In genomic region chr13:99730403-99730802, GRCh38 we compare ENCODE assay signal across 27 cellular contexts.
"Had no signal": no experiment of that assay in that cellular context is flagged by ENCODE, and none has a peak within 500 bp of the region (broad histone marks: within the 10 kb centered on the region; RNA-seq: fewer than 3 reads in every experiment).

No MANE protein-coding gene starts in this region.

- H3K36me3 ChIP-seq: brain microvascular endothelial cell had no signal

- ATAC-seq: activated T-cell treated with anti-CD3 and anti-CD28 coated beads, Interleukin-2, amount 50 U/mL, for 72 hours; activated T-helper 17 cell treated with anti-CD3 and anti-CD28 coated beads, Interleukin-2, amount 50 U/mL, for 72 hours; esophagus mucosa had no signal

- H3K4me3 Mint-ChIP-seq: activated CD4-positive, alpha-beta memory T cell treated with anti-CD3 and anti-CD28 coated beads, Interleukin-2, amount 10 ng/mL, durations not matched to agents 7 days and 5 days; activated CD4-positive, alpha-beta T cell treated with anti-CD3 and anti-CD28 coated beads, Interleukin-2, amount 10 ng/mL, durations not matched to agents 7 days and 5 days; activated naive CD8-positive, alpha-beta T cell; activated T-cell treated with anti-CD3 and anti-CD28 coated beads, Interleukin-2, amount 50 U/mL, for 24 hours; activated T-cell treated with anti-CD3 and anti-CD28 coated beads, Interleukin-2, amount 50 U/mL, for 72 hours; activated T-helper 17 cell treated with anti-CD3 and anti-CD28 coated beads, Interleukin-2, amount 50 U/mL, for 72 hours; central memory CD8-positive, alpha-beta T cell; dendritic cell treated with granulocyte-macrophage colony-stimulating factor and Interleukin-4, amounts not matched to agents 40 ng/mL and 50 ng/mL, for 4 days; endodermal cell had no signal

- DNase-seq: activated CD4-positive, alpha-beta memory T cell treated with anti-CD3 and anti-CD28 coated beads, Interleukin-2, amount 10 ng/mL, durations not matched to agents 7 days and 5 days; activated CD4-positive, alpha-beta T cell treated with anti-CD3 and anti-CD28 coated beads for 1 hour; activated CD4-positive, alpha-beta T cell treated with anti-CD3 and anti-CD28 coated beads for 4 hours; activated CD4-positive, alpha-beta T cell treated with anti-CD3 and anti-CD28 coated beads, Interleukin-2, amount 10 ng/mL, durations not matched to agents 7 days and 5 days; activated CD4-positive, alpha-beta T cell treated with anti-CD3 and anti-CD28 coated beads, Interleukin-2, amount 50 U/mL, for 4 hours; activated CD8-positive, alpha-beta memory T cell treated with anti-CD3 and anti-CD28 coated beads, Interleukin-2, amount 50 U/mL, for 48 hours; activated effector memory CD4-positive, alpha-beta T cell treated with Interleukin-2 at 50 U/mL for 16 hours; activated gamma-delta T cell treated with Interleukin-2 at 50 U/mL for 16 hours; activated naive CD4-positive, alpha-beta T cell treated with anti-CD3 and anti-CD28 coated beads, Interleukin-2, amount 50 U/mL, for 16 hours; activated naive CD4-positive, alpha-beta T cell treated with Interleukin-2 at 50 U/mL for 16 hours; activated T-cell treated with anti-CD3 and anti-CD28 coated beads for 4 hours; activated T-cell treated with anti-CD3 and anti-CD28 coated beads, Interleukin-2, amount 50 U/mL, for 24 hours; activated T-cell treated with anti-CD3 and anti-CD28 coated beads, Interleukin-2, amount 50 U/mL, for 72 hours; amniotic stem cell; anterior cingulate cortex; brain microvascular endothelial cell; dorsolateral prefrontal cortex; effector memory CD4-positive, alpha-beta T cell; endodermal cell; foreskin fibroblast; T-helper 2 cell had no signal

- H3K4me1 Mint-ChIP-seq: activated CD4-positive, alpha-beta memory T cell treated with anti-CD3 and anti-CD28 coated beads, Interleukin-2, amount 10 ng/mL, durations not matched to agents 7 days and 5 days; activated CD4-positive, alpha-beta T cell treated with anti-CD3 and anti-CD28 coated beads, Interleukin-2, amount 10 ng/mL, durations not matched to agents 7 days and 5 days; activated T-helper 17 cell treated with anti-CD3 and anti-CD28 coated beads, Interleukin-2, amount 50 U/mL, for 72 hours had no signal

- H3K4me3 ChIP-seq: coronary artery, dorsolateral prefrontal cortex had no signal

- H3K27me3 Mint-ChIP-seq: activated naive CD8-positive, alpha-beta T cell; activated T-cell treated with anti-CD3 and anti-CD28 coated beads, Interleukin-2, amount 50 U/mL, for 24 hours; activated T-helper 17 cell treated with anti-CD3 and anti-CD28 coated beads, Interleukin-2, amount 50 U/mL, for 72 hours; central memory CD8-positive, alpha-beta T cell; dendritic cell treated with granulocyte-macrophage colony-stimulating factor and Interleukin-4, amounts not matched to agents 40 ng/mL and 50 ng/mL, for 4 days had no signal

- H3K27me3 ChIP-seq: brain microvascular endothelial cell, dorsolateral prefrontal cortex had no signal

- H3K9me3 Mint-ChIP-seq: activated CD4-positive, alpha-beta memory T cell treated with anti-CD3 and anti-CD28 coated beads, Interleukin-2, amount 10 ng/mL, durations not matched to agents 7 days and 5 days; activated CD4-positive, alpha-beta T cell treated with anti-CD3 and anti-CD28 coated beads, Interleukin-2, amount 10 ng/mL, durations not matched to agents 7 days and 5 days; activated T-cell treated with anti-CD3 and anti-CD28 coated beads, Interleukin-2, amount 50 U/mL, for 24 hours; activated T-cell treated with anti-CD3 and anti-CD28 coated beads, Interleukin-2, amount 50 U/mL, for 72 hours; activated T-helper 17 cell treated with anti-CD3 and anti-CD28 coated beads, Interleukin-2, amount 50 U/mL, for 72 hours; central memory CD8-positive, alpha-beta T cell; dendritic cell treated with granulocyte-macrophage colony-stimulating factor and Interleukin-4, amounts not matched to agents 40 ng/mL and 50 ng/mL, for 4 days; endodermal cell had no signal

- H3K27ac Mint-ChIP-seq: activated CD4-positive, alpha-beta memory T cell treated with anti-CD3 and anti-CD28 coated beads, Interleukin-2, amount 10 ng/mL, durations not matched to agents 7 days and 5 days; activated CD4-positive, alpha-beta T cell treated with anti-CD3 and anti-CD28 coated beads, Interleukin-2, amount 10 ng/mL, durations not matched to agents 7 days and 5 days; activated naive CD8-positive, alpha-beta T cell; activated T-cell treated with anti-CD3 and anti-CD28 coated beads, Interleukin-2, amount 50 U/mL, for 24 hours; activated T-cell treated with anti-CD3 and anti-CD28 coated beads, Interleukin-2, amount 50 U/mL, for 72 hours; activated T-helper 17 cell treated with anti-CD3 and anti-CD28 coated beads, Interleukin-2, amount 50 U/mL, for 72 hours; dendritic cell treated with granulocyte-macrophage colony-stimulating factor and Interleukin-4, amounts not matched to agents 40 ng/mL and 50 ng/mL, for 4 days; endodermal cell had no signal

- H3K27ac ChIP-seq: brain microvascular endothelial cell, coronary artery, dorsolateral prefrontal cortex had no signal
